Comparison of ENCODE assay signal across 1 cellular context in the genomic region with DNA sequence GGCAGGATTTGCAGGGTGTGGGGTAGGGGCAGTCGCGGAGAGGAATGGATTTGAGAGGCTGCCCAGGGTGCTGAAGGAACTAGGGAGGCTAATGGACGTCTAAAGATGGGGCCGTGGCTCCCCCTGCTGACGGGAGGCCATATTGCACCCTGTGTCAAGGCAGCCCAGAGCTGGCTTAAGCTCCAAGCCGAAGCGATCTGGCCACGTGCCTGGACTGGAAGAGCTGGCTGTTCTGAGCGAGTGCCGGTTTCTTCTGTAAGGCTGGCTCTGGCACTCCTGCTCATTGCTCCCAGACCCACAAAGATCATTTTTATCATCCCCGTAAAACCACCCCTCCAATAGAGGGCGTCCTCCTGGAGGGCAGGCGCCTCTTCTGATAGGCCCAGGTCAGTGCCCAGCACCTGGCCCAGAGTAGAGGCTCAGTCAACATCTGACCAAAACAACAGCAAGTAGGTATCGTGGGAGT.
TF ChIP-seq lines count a peak whose summit lies in the region.

No MANE protein-coding gene starts in this region.

TF ChIP-seq in HepG2, 621 proteins besides CTCF, POLR2A, EP300 and RAD21 (continued from another document):
- TF ChIP-seq GATA4 (IDR thresholded peaks at IDR 0.05; ENCODE audit: borderline replicate concordance, low read depth) (no peak), ISX (CRISPR knock-in tag; conservative IDR thresholded peaks at IDR 0.05) (no peak), ZNF446 (CRISPR knock-in tag; IDR thresholded peaks at IDR 0.05) (no peak), ZNF879 (CRISPR knock-in tag; IDR thresholded peaks at IDR 0.05) (no peak), KDM1A (CRISPR knock-in tag; IDR thresholded peaks at IDR 0.05) (no peak), ZNF101 (CRISPR knock-in tag; IDR thresholded peaks at IDR 0.05; ENCODE audit: borderline replicate concordance, low read depth) (no peak), BORCS8-MEF2B (CRISPR knock-in tag; IDR thresholded peaks at IDR 0.05) (0 out of 2 replicates have a peak, but pooled peaks have one; percentile 39), CBX2 (IDR thresholded peaks at IDR 0.05; ENCODE audit: low read depth, low read length) (no peak), CBX2 (CRISPR knock-in tag; IDR thresholded peaks at IDR 0.05; ENCODE audit: low read depth) (no peak), SIN3B (IDR thresholded peaks at IDR 0.05; ENCODE audit: low read length) (no peak), KAT2B (IDR thresholded peaks at IDR 0.05; ENCODE audit: borderline replicate concordance, low read depth, low read length) (no peak), TBP (CRISPR knock-in tag; IDR thresholded peaks at IDR 0.05) (no peak), ZFP62 (CRISPR knock-in tag; IDR thresholded peaks at IDR 0.05) (no peak), CCDC6 (CRISPR knock-in tag; IDR thresholded peaks at IDR 0.05) (no peak), TSC22D2 (CRISPR knock-in tag; IDR thresholded peaks at IDR 0.05; ENCODE audit: borderline replicate concordance) (no peak), GTF2F1 (IDR thresholded peaks at IDR 0.05; ENCODE audit: low read length) (no peak)
- TF ChIP-seq, protein P1, sequence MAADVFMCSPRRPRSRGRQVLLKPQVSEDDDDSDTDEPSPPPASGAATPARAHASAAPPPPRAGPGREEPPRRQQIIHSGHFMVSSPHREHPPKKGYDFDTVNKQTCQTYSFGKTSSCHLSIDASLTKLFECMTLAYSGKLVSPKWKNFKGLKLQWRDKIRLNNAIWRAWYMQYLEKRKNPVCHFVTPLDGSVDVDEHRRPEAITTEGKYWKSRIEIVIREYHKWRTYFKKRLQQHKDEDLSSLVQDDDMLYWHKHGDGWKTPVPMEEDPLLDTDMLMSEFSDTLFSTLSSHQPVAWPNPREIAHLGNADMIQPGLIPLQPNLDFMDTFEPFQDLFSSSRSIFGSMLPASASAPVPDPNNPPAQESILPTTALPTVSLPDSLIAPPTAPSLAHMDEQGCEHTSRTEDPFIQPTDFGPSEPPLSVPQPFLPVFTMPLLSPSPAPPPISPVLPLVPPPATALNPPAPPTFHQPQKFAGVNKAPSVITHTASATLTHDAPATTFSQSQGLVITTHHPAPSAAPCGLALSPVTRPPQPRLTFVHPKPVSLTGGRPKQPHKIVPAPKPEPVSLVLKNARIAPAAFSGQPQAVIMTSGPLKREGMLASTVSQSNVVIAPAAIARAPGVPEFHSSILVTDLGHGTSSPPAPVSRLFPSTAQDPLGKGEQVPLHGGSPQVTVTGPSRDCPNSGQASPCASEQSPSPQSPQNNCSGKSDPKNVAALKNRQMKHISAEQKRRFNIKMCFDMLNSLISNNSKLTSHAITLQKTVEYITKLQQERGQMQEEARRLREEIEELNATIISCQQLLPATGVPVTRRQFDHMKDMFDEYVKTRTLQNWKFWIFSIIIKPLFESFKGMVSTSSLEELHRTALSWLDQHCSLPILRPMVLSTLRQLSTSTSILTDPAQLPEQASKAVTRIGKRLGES (CRISPR knock-in tag; IDR thresholded peaks at IDR 0.05; ENCODE audit: borderline replicate concordance) = no peak
- TF ChIP-seq, protein P2, sequence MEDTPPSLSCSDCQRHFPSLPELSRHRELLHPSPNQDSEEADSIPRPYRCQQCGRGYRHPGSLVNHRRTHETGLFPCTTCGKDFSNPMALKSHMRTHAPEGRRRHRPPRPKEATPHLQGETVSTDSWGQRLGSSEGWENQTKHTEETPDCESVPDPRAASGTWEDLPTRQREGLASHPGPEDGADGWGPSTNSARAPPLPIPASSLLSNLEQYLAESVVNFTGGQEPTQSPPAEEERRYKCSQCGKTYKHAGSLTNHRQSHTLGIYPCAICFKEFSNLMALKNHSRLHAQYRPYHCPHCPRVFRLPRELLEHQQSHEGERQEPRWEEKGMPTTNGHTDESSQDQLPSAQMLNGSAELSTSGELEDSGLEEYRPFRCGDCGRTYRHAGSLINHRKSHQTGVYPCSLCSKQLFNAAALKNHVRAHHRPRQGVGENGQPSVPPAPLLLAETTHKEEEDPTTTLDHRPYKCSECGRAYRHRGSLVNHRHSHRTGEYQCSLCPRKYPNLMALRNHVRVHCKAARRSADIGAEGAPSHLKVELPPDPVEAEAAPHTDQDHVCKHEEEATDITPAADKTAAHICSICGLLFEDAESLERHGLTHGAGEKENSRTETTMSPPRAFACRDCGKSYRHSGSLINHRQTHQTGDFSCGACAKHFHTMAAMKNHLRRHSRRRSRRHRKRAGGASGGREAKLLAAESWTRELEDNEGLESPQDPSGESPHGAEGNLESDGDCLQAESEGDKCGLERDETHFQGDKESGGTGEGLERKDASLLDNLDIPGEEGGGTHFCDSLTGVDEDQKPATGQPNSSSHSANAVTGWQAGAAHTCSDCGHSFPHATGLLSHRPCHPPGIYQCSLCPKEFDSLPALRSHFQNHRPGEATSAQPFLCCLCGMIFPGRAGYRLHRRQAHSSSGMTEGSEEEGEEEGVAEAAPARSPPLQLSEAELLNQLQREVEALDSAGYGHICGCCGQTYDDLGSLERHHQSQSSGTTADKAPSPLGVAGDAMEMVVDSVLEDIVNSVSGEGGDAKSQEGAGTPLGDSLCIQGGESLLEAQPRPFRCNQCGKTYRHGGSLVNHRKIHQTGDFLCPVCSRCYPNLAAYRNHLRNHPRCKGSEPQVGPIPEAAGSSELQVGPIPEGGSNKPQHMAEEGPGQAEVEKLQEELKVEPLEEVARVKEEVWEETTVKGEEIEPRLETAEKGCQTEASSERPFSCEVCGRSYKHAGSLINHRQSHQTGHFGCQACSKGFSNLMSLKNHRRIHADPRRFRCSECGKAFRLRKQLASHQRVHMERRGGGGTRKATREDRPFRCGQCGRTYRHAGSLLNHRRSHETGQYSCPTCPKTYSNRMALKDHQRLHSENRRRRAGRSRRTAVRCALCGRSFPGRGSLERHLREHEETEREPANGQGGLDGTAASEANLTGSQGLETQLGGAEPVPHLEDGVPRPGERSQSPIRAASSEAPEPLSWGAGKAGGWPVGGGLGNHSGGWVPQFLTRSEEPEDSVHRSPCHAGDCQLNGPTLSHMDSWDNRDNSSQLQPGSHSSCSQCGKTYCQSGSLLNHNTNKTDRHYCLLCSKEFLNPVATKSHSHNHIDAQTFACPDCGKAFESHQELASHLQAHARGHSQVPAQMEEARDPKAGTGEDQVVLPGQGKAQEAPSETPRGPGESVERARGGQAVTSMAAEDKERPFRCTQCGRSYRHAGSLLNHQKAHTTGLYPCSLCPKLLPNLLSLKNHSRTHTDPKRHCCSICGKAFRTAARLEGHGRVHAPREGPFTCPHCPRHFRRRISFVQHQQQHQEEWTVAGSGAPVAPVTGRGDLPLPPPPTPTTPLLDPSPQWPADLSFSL (CRISPR knock-in tag; IDR thresholded peaks at IDR 0.05) = no peak
- TF ChIP-seq, protein P3, sequence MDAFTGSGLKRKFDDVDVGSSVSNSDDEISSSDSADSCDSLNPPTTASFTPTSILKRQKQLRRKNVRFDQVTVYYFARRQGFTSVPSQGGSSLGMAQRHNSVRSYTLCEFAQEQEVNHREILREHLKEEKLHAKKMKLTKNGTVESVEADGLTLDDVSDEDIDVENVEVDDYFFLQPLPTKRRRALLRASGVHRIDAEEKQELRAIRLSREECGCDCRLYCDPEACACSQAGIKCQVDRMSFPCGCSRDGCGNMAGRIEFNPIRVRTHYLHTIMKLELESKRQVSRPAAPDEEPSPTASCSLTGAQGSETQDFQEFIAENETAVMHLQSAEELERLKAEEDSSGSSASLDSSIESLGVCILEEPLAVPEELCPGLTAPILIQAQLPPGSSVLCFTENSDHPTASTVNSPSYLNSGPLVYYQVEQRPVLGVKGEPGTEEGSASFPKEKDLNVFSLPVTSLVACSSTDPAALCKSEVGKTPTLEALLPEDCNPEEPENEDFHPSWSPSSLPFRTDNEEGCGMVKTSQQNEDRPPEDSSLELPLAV (CRISPR knock-in tag; conservative IDR thresholded peaks at IDR 0.05; ENCODE audit: low read depth) = no peak
